Comparison of ENCODE assay signal across 8 cellular contexts in genomic region chr3:123757281-123757940, GRCh38.
DNase-seq lines count a peak whose midpoint lies in the region; TF ChIP-seq lines count a peak whose summit lies in the region.

No MANE protein-coding gene starts in this region.

- H4K20me1 ChIP-seq in BLaER1, result peaks cover 13% of the 10 kb centered on the region

- peak overlapping the region; percentile 79 for H3K9ac ChIP-seq in BLaER1

- H3K9me3 ChIP-seq in BLaER1 (no peaks in the 10 kb centered on the region), MG63 (peaks cover 13% of the 10 kb centered on the region), esophagus squamous epithelium (no peaks in the 10 kb centered on the region), HAP-1 (no peaks in the 10 kb centered on the region)

- H3K27ac ChIP-seq in BLaER1, result peak overlapping the region; percentile 96
- H3K27ac ChIP-seq in esophagus squamous epithelium, result peak overlapping the region in 1 of 4 donors; percentile 31

- intact Hi-C loops in esophagus squamous epithelium (cut with DNase I), result no loop called here

- H3K36me3 ChIP-seq in BLaER1 (peaks cover 9% of the 10 kb centered on the region), MG63 (peaks cover 9% of the 10 kb centered on the region), esophagus squamous epithelium (no peaks in the 10 kb centered on the region), HAP-1 (replicated peaks) (no peaks in the 10 kb centered on the region)

- WGBS in esophagus squamous epithelium, 2 donors, result 46 to 52% methylated on average over 3 to 5 of the region's 5 CpGs

- in situ Hi-C loops in HAP-1 (cut with MboI; ENCODE audit: low sequenced_read_pairs), result no loop called here

- DNase-seq in MG63 (peak; percentile 81), brain pericyte (ENCODE audit: low read depth, low spot score) (peak; percentile 30), mucosa of gallbladder (ENCODE audit: low spot score) (peak; percentile 45), NCI-H187 treated with DMSO at 0.1 percent for 48 hours (lab: John Stamatoyannopoulos, UW) (no peak), esophagus squamous epithelium (lab: John Stamatoyannopoulos, UW) (no peak), NCI-H748 (lab: John Stamatoyannopoulos, UW; ENCODE audit: unreplicated experiment) (no peak), HAP-1 (ENCODE audit: low spot score in 2 of 2) (no peak)

- no peak for TF ChIP-seq POLR2A in esophagus squamous epithelium (IDR thresholded peaks at IDR 0.05)

- no peak for TF ChIP-seq CTCF in esophagus squamous epithelium (IDR thresholded peaks at IDR 0.05)

- peak overlapping the region; percentile 98 for H3K4me2 ChIP-seq in BLaER1

- H3K4me1 ChIP-seq in BLaER1, result peaks cover 85% of the 10 kb centered on the region
- peaks cover 0 to 13% (median 0%) of the 10 kb centered on the region in 3 donors for H3K4me1 ChIP-seq in esophagus squamous epithelium
- H3K4me1 ChIP-seq in HAP-1, result peaks cover 5% of the 10 kb centered on the region; the same call in 1 of the 2 replicates

- H3K4me3 ChIP-seq in BLaER1 (peak overlapping the region; percentile 61), MG63 (no peak overlapping the region), esophagus squamous epithelium (no peak overlapping the region), HAP-1 (no peak overlapping the region)

- H3K27me3 ChIP-seq in BLaER1 (no peaks in the 10 kb centered on the region), MG63 (no peaks in the 10 kb centered on the region), esophagus squamous epithelium (no peaks in the 10 kb centered on the region), HAP-1 (ENCODE audit: low read depth) (no peaks in the 10 kb centered on the region)

Comparison
In these comparisons a context has a peak if more than half of its experiments do, and no peak if none do; other contexts are left out.
1. DNase-seq: peak in MG63 (single experiment), brain pericyte (single experiment) and mucosa of gallbladder (single experiment); none in NCI-H187 treated with DMSO at 0.1 percent for 48 hours (single experiment), esophagus squamous epithelium (single experiment), NCI-H748 (single experiment) and HAP-1 (0 of 2).